24 cellular contexts compared by ENCODE assay signal in genomic region chr4:109025471-109026076, GRCh38.
"Had no signal": no experiment of that assay in that cellular context is flagged by ENCODE, and none has a peak within 500 bp of the region (broad histone marks: within the 10 kb centered on the region; RNA-seq: fewer than 3 reads in every experiment).

No MANE protein-coding gene starts in this region.

- H3K4me3 ChIP-seq: cardiac muscle cell, hepatocyte, left lung, lung, ovary, prostate gland, stomach, suprapubic skin, tibial nerve had no signal

- H3K4me3 Mint-ChIP-seq: activated naive CD8-positive, alpha-beta T cell treated with anti-CD3 and anti-CD28 coated beads for 36 hours; mesothelial cell of epicardium; natural killer cell treated with Interleukin-12 subunit alpha and Interleukin-12 subunit beta and Interleukin-15 and Interleukin-18, amount 100 ng/mL, for 72 hours; stimulated activated memory B cell treated with anti-CD40 and anti-IgM and Interleukin-4, amounts not matched to agents 10 μg/mL and 1 μg/mL and 100 μg/mL, for 72 hours had no signal

- ATAC-seq: left lung; natural killer cell treated with Interleukin-12 subunit alpha and Interleukin-12 subunit beta and Interleukin-15 and Interleukin-18, amount 100 ng/mL, for 72 hours; right cardiac atrium; stimulated activated memory B cell treated with anti-CD40 and anti-IgM and Interleukin-4, amounts not matched to agents 10 μg/mL and 1 μg/mL and 100 μg/mL, for 72 hours had no signal

- H3K4me2 ChIP-seq: hepatocyte had no signal

- DNase-seq: activated CD4-positive, alpha-beta T cell treated with anti-CD3 and anti-CD28 coated beads for 1 hour; activated naive CD4-positive, alpha-beta T cell treated with Interleukin-2 at 50 U/mL for 16 hours; activated naive CD8-positive, alpha-beta T cell treated with anti-CD3 and anti-CD28 coated beads for 36 hours; activated T-cell treated with anti-CD3 and anti-CD28 coated beads, Interleukin-2, amount 50 U/mL, for 48 hours; cortex of kidney; foreskin melanocyte; glutamatergic neuron; kidney glomerular epithelial cell; left lung; ovary; right cardiac atrium; stimulated activated CD4-positive, alpha-beta T cell treated with anti-CD3 and anti-CD28 coated beads, Interleukin-1b, Interleukin-23, amount 100 ng/mL, for 48 hours; stomach; T-helper 1 cell; T-helper 9 cell had no signal

- H3K9me3 ChIP-seq: ovary, prostate gland, suprapubic skin had no signal

- H3K79me2 ChIP-seq: hepatocyte had no signal

- H3K27ac Mint-ChIP-seq: activated naive CD8-positive, alpha-beta T cell treated with anti-CD3 and anti-CD28 coated beads for 36 hours; mesothelial cell of epicardium; natural killer cell treated with Interleukin-12 subunit alpha and Interleukin-12 subunit beta and Interleukin-15 and Interleukin-18, amount 100 ng/mL, for 72 hours; stimulated activated memory B cell treated with anti-CD40 and anti-IgM and Interleukin-4, amounts not matched to agents 10 μg/mL and 1 μg/mL and 100 μg/mL, for 72 hours had no signal

- H3K36me3 ChIP-seq: cardiac muscle cell, left lung, ovary, prostate gland, stomach, suprapubic skin, tibial nerve had no signal

- H2AFZ ChIP-seq: hepatocyte had no signal

- H3K27me3 Mint-ChIP-seq: natural killer cell treated with Interleukin-12 subunit alpha and Interleukin-12 subunit beta and Interleukin-15 and Interleukin-18, amount 100 ng/mL, for 72 hours; stimulated activated memory B cell treated with anti-CD40 and anti-IgM and Interleukin-4, amounts not matched to agents 10 μg/mL and 1 μg/mL and 100 μg/mL, for 72 hours had no signal

- H3K4me1 Mint-ChIP-seq: activated naive CD8-positive, alpha-beta T cell treated with anti-CD3 and anti-CD28 coated beads for 36 hours; mesothelial cell of epicardium; stimulated activated memory B cell treated with anti-CD40 and anti-IgM and Interleukin-4, amounts not matched to agents 10 μg/mL and 1 μg/mL and 100 μg/mL, for 72 hours had no signal

- H3K4me1 ChIP-seq: left lung, prostate gland, stomach, suprapubic skin, tibial nerve had no signal

- H3K36me3 Mint-ChIP-seq: stimulated activated memory B cell treated with anti-CD40 and anti-IgM and Interleukin-4, amounts not matched to agents 10 μg/mL and 1 μg/mL and 100 μg/mL, for 72 hours had no signal

- H3K27me3 ChIP-seq: cardiac muscle cell, hepatocyte, left lung, ovary, stomach, suprapubic skin, tibial nerve had no signal

- H3K27ac ChIP-seq: cardiac muscle cell, hepatocyte, left lung, ovary, prostate gland, stomach, suprapubic skin, tibial nerve had no signal
